ENCODE assay signal across 22 cellular contexts in genomic region chr18:79250236-79250993, GRCh38.
"Had no signal": no experiment of that assay in that cellular context is flagged by ENCODE, and none has a peak within 500 bp of the region (broad histone marks: within the 10 kb centered on the region; RNA-seq: fewer than 3 reads in every experiment).

No MANE protein-coding gene starts in this region.

- H3K36me3 Mint-ChIP-seq: activated CD8-positive, alpha-beta memory T cell treated with anti-CD3 and anti-CD28 coated beads, Interleukin-2, amount 10 ng/mL, durations not matched to agents 7 days and 5 days; natural killer cell had no signal

- H3K36me3 ChIP-seq: thoracic aorta had no signal

- ATAC-seq: activated CD8-positive, alpha-beta memory T cell treated with anti-CD3 and anti-CD28 coated beads, Interleukin-2, amount 10 ng/mL, durations not matched to agents 7 days and 5 days; effector memory CD8-positive, alpha-beta T cell; left lung; natural killer cell; psoas muscle; T-cell had no signal

- H3K27me3 Mint-ChIP-seq: activated CD8-positive, alpha-beta memory T cell treated with anti-CD3 and anti-CD28 coated beads, Interleukin-2, amount 10 ng/mL, durations not matched to agents 7 days and 5 days; activated naive CD8-positive, alpha-beta T cell; effector memory CD8-positive, alpha-beta T cell; T-cell had no signal

- H3K27me3 ChIP-seq: left lung, sigmoid colon, spleen, stomach had no signal

- H3K4me3 ChIP-seq: left lung, psoas muscle, sigmoid colon, spleen, stomach, thoracic aorta had no signal

- FAIRE-seq: keratinocyte had no signal

- H3K4me3 Mint-ChIP-seq: activated CD8-positive, alpha-beta memory T cell treated with anti-CD3 and anti-CD28 coated beads, Interleukin-2, amount 10 ng/mL, durations not matched to agents 7 days and 5 days; activated naive CD8-positive, alpha-beta T cell; effector memory CD8-positive, alpha-beta T cell; natural killer cell; T-cell had no signal

- DNase-seq: activated CD4-positive, alpha-beta T cell treated with anti-CD3 and anti-CD28 coated beads, Interleukin-2, amount 50 U/mL, for 48 hours; activated CD4-positive, CD25-positive, alpha-beta regulatory T cell treated with anti-CD3 and anti-CD28 coated beads, Interleukin-2, amount 50 U/mL, for 72 hours; activated CD8-positive, alpha-beta memory T cell treated with anti-CD3 and anti-CD28 coated beads, Interleukin-2, amount 10 ng/mL, durations not matched to agents 7 days and 5 days; activated effector memory CD4-positive, alpha-beta T cell treated with Interleukin-2 at 50 U/mL for 16 hours; activated T-cell treated with anti-CD3 and anti-CD28 coated beads, Interleukin-2, amount 50 U/mL, for 1 hour; amygdala; cerebellar nuclear complex; effector memory CD8-positive, alpha-beta T cell; left lung; mammary epithelial cell; natural killer cell; occipital lobe; psoas muscle; sigmoid colon; spleen; stomach; T-cell; T-helper 9 cell had no signal

- H3K9me3 ChIP-seq: left lung, psoas muscle, sigmoid colon, spleen, stomach, thoracic aorta had no signal

- H3K4me1 ChIP-seq: psoas muscle had no signal

- H3K27ac Mint-ChIP-seq: activated CD8-positive, alpha-beta memory T cell treated with anti-CD3 and anti-CD28 coated beads, Interleukin-2, amount 10 ng/mL, durations not matched to agents 7 days and 5 days; activated naive CD8-positive, alpha-beta T cell; effector memory CD8-positive, alpha-beta T cell; natural killer cell; T-cell had no signal

- H3K9me3 Mint-ChIP-seq: effector memory CD8-positive, alpha-beta T cell; natural killer cell; T-cell had no signal

- H3K27ac ChIP-seq: epithelial cell of prostate, left lung, psoas muscle, spleen, stomach, thoracic aorta had no signal
